Comparison of ENCODE assay signal across 1 cellular context in the genomic region with DNA sequence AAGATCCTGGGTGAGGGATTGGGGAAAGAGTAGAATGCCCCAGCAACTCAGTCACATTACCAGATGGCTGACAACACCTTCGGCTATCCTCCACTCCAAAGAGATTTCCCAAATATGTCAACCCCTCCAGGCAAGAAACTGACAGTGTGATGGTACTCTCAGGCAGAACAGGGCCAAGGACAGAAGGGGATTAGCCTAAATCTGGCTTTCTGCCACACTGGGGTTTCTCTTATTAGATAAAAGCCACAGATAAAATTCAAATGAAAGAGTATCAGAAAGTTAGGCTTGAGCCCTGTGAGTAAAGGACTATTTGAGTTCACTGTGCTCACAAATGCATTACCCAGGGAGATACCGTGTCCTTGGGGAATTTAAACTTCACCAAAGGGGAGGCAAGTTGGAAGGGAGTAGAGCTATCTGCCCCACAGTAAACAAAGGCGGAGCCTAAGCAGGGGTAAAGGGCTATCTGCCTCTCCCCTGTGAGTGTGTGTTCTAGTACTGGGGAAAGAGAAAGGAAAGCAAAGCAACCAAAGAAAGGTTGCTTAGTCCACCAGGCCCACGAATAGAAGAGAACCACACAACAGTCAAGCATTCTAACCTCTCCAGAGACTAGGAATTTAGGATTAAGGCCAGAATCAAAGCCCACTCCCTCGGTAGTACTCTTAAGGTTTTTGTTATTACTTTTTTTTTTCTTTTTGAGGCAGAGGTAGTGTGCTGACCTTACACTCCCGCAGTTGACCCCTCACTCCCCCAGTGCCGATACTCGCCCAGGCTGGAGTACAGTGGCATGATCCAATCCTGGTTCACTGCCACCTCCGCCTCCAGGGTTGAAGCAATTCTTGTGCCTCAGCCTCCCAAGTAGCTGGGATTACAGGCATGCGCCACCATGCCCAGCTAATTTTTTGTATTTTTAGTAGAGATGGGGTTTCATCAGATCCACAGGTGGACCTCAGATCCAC.
TF ChIP-seq lines count a peak whose summit lies in the region.

No MANE protein-coding gene starts in this region.

TF ChIP-seq in GM23338, 12 proteins besides CTCF, POLR2A, EP300 and RAD21:
- TF ChIP-seq STAT1 (IDR thresholded peaks at IDR 0.05; ENCODE audit: unreplicated experiment): no peak
- no peak for TF ChIP-seq ZNF331 (CRISPR knock-in tag; IDR thresholded peaks at IDR 0.05; ENCODE audit: low read depth)
- TF ChIP-seq, protein P1, sequence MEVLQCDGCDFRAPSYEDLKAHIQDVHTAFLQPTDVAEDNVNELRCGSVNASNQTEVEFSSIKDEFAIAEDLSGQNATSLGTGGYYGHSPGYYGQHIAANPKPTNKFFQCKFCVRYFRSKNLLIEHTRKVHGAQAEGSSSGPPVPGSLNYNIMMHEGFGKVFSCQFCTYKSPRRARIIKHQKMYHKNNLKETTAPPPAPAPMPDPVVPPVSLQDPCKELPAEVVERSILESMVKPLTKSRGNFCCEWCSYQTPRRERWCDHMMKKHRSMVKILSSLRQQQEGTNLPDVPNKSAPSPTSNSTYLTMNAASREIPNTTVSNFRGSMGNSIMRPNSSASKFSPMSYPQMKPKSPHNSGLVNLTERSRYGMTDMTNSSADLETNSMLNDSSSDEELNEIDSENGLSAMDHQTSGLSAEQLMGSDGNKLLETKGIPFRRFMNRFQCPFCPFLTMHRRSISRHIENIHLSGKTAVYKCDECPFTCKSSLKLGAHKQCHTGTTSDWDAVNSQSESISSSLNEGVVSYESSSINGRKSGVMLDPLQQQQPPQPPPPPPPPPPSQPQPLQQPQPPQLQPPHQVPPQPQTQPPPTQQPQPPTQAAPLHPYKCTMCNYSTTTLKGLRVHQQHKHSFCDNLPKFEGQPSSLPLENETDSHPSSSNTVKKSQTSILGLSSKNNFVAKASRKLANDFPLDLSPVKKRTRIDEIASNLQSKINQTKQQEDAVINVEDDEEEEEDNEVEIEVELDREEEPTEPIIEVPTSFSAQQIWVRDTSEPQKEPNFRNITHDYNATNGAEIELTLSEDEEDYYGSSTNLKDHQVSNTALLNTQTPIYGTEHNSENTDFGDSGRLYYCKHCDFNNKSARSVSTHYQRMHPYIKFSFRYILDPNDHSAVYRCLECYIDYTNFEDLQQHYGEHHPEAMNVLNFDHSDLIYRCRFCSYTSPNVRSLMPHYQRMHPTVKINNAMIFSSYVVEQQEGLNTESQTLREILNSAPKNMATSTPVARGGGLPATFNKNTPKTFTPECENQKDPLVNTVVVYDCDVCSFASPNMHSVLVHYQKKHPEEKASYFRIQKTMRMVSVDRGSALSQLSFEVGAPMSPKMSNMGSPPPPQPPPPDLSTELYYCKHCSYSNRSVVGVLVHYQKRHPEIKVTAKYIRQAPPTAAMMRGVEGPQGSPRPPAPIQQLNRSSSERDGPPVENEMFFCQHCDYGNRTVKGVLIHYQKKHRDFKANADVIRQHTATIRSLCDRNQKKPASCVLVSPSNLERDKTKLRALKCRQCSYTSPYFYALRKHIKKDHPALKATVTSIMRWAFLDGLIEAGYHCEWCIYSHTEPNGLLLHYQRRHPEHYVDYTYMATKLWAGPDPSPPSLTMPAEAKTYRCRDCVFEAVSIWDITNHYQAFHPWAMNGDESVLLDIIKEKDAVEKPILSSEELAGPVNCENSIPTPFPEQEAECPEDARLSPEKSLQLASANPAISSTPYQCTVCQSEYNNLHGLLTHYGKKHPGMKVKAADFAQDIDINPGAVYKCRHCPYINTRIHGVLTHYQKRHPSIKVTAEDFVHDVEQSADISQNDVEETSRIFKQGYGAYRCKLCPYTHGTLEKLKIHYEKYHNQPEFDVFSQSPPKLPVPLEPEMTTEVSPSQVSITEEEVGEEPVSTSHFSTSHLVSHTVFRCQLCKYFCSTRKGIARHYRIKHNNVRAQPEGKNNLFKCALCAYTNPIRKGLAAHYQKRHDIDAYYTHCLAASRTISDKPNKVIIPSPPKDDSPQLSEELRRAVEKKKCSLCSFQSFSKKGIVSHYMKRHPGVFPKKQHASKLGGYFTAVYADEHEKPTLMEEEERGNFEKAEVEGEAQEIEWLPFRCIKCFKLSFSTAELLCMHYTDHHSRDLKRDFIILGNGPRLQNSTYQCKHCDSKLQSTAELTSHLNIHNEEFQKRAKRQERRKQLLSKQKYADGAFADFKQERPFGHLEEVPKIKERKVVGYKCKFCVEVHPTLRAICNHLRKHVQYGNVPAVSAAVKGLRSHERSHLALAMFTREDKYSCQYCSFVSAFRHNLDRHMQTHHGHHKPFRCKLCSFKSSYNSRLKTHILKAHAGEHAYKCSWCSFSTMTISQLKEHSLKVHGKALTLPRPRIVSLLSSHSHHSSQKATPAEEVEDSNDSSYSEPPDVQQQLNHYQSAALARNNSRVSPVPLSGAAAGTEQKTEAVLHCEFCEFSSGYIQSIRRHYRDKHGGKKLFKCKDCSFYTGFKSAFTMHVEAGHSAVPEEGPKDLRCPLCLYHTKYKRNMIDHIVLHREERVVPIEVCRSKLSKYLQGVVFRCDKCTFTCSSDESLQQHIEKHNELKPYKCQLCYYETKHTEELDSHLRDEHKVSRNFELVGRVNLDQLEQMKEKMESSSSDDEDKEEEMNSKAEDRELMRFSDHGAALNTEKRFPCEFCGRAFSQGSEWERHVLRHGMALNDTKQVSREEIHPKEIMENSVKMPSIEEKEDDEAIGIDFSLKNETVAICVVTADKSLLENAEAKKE (CRISPR knock-in tag; IDR thresholded peaks at IDR 0.05): no peak
- no peak for TF ChIP-seq POLR2AphosphoS5 (IDR thresholded peaks at IDR 0.05; ENCODE audit: low read depth)
- TF ChIP-seq ZNF114 (CRISPR knock-in tag; IDR thresholded peaks at IDR 0.05): no peak
- no peak for TF ChIP-seq JUNB (IDR thresholded peaks at IDR 0.05; ENCODE audit: unreplicated experiment)
- TF ChIP-seq EZH2 (IDR thresholded peaks at IDR 0.05; ENCODE audit: low read depth, unreplicated experiment): no peak
- TF ChIP-seq CREB1 (CRISPR knock-in tag; IDR thresholded peaks at IDR 0.05; ENCODE audit: low read depth): no peak
- TF ChIP-seq NANOG (IDR thresholded peaks at IDR 0.05; ENCODE audit: borderline replicate concordance): no peak
- TF ChIP-seq, protein P2, sequence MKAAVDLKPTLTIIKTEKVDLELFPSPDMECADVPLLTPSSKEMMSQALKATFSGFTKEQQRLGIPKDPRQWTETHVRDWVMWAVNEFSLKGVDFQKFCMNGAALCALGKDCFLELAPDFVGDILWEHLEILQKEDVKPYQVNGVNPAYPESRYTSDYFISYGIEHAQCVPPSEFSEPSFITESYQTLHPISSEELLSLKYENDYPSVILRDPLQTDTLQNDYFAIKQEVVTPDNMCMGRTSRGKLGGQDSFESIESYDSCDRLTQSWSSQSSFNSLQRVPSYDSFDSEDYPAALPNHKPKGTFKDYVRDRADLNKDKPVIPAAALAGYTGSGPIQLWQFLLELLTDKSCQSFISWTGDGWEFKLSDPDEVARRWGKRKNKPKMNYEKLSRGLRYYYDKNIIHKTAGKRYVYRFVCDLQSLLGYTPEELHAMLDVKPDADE (IDR thresholded peaks at IDR 0.05): no peak
- TF ChIP-seq, protein P3, sequence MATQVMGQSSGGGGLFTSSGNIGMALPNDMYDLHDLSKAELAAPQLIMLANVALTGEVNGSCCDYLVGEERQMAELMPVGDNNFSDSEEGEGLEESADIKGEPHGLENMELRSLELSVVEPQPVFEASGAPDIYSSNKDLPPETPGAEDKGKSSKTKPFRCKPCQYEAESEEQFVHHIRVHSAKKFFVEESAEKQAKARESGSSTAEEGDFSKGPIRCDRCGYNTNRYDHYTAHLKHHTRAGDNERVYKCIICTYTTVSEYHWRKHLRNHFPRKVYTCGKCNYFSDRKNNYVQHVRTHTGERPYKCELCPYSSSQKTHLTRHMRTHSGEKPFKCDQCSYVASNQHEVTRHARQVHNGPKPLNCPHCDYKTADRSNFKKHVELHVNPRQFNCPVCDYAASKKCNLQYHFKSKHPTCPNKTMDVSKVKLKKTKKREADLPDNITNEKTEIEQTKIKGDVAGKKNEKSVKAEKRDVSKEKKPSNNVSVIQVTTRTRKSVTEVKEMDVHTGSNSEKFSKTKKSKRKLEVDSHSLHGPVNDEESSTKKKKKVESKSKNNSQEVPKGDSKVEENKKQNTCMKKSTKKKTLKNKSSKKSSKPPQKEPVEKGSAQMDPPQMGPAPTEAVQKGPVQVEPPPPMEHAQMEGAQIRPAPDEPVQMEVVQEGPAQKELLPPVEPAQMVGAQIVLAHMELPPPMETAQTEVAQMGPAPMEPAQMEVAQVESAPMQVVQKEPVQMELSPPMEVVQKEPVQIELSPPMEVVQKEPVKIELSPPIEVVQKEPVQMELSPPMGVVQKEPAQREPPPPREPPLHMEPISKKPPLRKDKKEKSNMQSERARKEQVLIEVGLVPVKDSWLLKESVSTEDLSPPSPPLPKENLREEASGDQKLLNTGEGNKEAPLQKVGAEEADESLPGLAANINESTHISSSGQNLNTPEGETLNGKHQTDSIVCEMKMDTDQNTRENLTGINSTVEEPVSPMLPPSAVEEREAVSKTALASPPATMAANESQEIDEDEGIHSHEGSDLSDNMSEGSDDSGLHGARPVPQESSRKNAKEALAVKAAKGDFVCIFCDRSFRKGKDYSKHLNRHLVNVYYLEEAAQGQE (IDR thresholded peaks at IDR 0.05; ENCODE audit: unreplicated experiment): no peak
- no peak for TF ChIP-seq EZH2phosphoT487 (IDR thresholded peaks at IDR 0.05; ENCODE audit: unreplicated experiment)
